ENCODE assay signal across 1 cellular context in the genomic region with DNA sequence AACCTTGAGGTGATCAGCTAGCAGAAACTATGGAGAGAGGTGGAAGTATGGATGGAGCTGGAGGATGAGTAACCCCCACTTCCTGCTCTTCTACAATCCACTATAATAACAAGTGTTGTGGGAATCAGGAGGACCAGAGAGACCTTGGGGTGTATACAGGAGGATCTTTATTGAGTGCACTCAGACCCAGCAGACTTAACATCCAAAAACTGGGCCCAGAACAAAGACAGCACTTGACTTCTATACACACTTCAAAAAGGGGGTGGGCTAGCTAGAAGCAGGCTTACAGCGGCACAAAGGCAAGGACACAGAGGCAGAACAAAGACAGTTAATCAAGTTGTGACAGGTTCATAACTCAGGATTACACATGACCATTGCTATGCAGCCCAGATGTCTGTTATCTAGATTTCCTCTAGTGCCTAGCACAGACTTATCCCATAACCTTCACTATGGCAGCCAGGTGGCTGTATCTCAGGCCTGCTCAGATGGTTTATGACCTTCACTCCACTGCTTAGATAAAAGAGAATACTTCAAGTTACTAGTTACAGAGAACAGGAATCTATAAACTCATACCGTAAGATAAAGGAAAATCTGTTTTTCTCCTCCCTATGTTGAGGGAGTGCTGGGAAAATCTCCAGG.
A peak's percentile ranks its signal among the peaks of the same experiment; 100 is the strongest.
TF ChIP-seq lines count a peak whose summit lies in the region.

No MANE protein-coding gene starts in this region.

TF ChIP-seq in HEK293, 187 proteins besides CTCF, POLR2A, EP300 and RAD21 (continued from another document):
- TF ChIP-seq, protein P1, sequence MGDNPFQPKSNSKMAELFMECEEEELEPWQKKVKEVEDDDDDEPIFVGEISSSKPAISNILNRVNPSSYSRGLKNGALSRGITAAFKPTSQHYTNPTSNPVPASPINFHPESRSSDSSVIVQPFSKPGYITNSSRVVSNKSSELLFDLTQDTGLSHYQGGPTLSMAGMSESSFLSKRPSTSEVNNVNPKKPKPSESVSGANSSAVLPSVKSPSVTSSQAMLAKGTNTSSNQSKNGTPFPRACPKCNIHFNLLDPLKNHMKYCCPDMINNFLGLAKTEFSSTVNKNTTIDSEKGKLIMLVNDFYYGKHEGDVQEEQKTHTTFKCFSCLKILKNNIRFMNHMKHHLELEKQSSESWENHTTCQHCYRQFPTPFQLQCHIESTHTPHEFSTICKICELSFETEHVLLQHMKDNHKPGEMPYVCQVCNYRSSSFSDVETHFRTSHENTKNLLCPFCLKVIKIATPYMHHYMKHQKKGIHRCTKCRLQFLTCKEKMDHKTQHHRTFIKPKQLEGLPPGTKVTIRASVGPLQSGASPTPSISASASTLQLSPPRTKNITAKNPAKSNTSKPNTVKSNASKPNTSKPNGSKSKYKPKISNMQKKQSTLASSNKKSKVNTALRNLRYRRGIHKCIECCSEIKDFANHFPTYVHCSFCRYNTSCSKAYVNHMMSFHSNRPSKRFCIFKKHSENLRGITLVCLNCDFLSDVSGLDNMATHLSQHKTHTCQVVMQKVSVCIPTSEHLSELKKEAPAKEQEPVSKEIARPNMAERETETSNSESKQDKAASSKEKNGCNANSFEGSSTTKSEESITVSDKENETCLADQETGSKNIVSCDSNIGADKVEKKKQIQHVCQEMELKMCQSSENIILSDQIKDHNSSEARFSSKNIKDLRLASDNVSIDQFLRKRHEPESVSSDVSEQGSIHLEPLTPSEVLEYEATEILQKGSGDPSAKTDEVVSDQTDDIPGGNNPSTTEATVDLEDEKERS (tag by site-specific recombination; IDR thresholded peaks at IDR 0.05): peak; percentile 81; the same call in 1 of the 2 replicates
- no peak for TF ChIP-seq ZIC2 (tag by site-specific recombination; IDR thresholded peaks at IDR 0.05)
- no peak for TF ChIP-seq ZNF23 (tag by site-specific recombination; IDR thresholded peaks at IDR 0.05; ENCODE audit: borderline replicate concordance)
- TF ChIP-seq, protein P2, sequence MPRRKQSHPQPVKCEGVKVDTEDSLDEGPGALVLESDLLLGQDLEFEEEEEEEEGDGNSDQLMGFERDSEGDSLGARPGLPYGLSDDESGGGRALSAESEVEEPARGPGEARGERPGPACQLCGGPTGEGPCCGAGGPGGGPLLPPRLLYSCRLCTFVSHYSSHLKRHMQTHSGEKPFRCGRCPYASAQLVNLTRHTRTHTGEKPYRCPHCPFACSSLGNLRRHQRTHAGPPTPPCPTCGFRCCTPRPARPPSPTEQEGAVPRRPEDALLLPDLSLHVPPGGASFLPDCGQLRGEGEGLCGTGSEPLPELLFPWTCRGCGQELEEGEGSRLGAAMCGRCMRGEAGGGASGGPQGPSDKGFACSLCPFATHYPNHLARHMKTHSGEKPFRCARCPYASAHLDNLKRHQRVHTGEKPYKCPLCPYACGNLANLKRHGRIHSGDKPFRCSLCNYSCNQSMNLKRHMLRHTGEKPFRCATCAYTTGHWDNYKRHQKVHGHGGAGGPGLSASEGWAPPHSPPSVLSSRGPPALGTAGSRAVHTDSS (tag by site-specific recombination; IDR thresholded peaks at IDR 0.05): no peak
- TF ChIP-seq ZNF626 (tag by site-specific recombination; IDR thresholded peaks at IDR 0.05): 0 out of 2 replicates have a peak, but pooled peaks have one; percentile 59
- peak; percentile 99 for TF ChIP-seq SETDB1 (IDR thresholded peaks at IDR 0.05; ENCODE audit: insufficient read length, low read length)
- no peak for TF ChIP-seq ZSCAN30 (tag by site-specific recombination; IDR thresholded peaks at IDR 0.05)
- TF ChIP-seq ZNF610 (tag by site-specific recombination; IDR thresholded peaks at IDR 0.05; ENCODE audit: borderline replicate concordance): 0 out of 2 replicates have a peak, but pooled peaks have one; percentile 33
